21 cellular contexts compared by ENCODE assay signal in the genomic region with DNA sequence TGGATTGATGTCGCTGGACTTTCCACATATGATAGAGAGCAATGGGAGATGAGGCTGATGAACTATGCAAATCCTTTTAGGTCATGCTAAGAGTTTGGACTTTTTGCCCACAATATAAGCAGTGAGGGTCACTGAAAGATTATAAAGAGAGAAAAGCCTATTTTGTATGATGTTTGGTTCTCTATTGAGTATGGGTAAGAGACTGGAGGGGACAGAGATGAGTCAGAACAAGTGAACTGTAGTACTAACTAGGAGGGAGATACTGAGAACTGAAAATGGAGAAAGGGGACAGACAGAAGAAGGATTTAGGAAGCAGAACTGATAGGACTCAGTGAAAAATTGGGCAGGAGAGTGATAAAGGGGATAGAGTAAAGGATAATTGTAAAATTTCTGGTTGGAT. TPM values are rescaled to one million over a fixed set of nuclear protein-coding genes. Genes with fewer than 3 reads are reported as not detected.
DNase-seq lines count a peak whose midpoint lies in the region; ATAC-seq and FAIRE-seq lines count a peak whose summit lies in the region.
"Had no signal": no experiment of that assay in that cellular context is flagged by ENCODE, and none has a peak within 500 bp of the region (broad histone marks: within the 10 kb centered on the region; RNA-seq: fewer than 3 reads in every experiment).

No MANE protein-coding gene starts in this region.

- peaks cover 0 to 10% (median 0%) of the 10 kb centered on the region in 3 donors for H3K36me3 Mint-ChIP-seq in immature natural killer cell
- no peaks in the 10 kb centered on the region for H3K36me3 Mint-ChIP-seq in stimulated activated memory B cell treated with anti-CD40 and anti-IgM and Interleukin-4, amounts not matched to agents 10 μg/mL and 1 μg/mL and 100 μg/mL, for 72 hours
- H3K36me3 Mint-ChIP-seq: CD4-positive, CD25-positive, alpha-beta regulatory T cell had no signal

- FAIRE-seq in urothelium cell line (lab: Jason Lieb, UNC), result no peak
- FAIRE-seq: A549, GM19239, H54 had no signal

- peaks cover 0 to 2% (median 2%) of the 10 kb centered on the region in 3 donors for H3K27me3 Mint-ChIP-seq in immature natural killer cell (ENCODE audit: low read depth in 3 of 3)
- peaks cover 9% of the 10 kb centered on the region for H3K27me3 Mint-ChIP-seq in stimulated activated memory B cell treated with anti-CD40 and anti-IgM and Interleukin-4, amounts not matched to agents 10 μg/mL and 1 μg/mL and 100 μg/mL, for 72 hours

- peaks cover 82 to 95% of the 10 kb centered on the region in 2 donors for H3K4me1 Mint-ChIP-seq in immature natural killer cell
- no peaks in the 10 kb centered on the region for H3K4me1 Mint-ChIP-seq in stimulated activated memory B cell treated with anti-CD40 and anti-IgM and Interleukin-4, amounts not matched to agents 10 μg/mL and 1 μg/mL and 100 μg/mL, for 72 hours
- H3K4me1 Mint-ChIP-seq: CD4-positive, CD25-positive, alpha-beta regulatory T cell had no signal

- ATAC-seq in GM19351 (IDR thresholded peaks at IDR 0.05; ENCODE audit: unreplicated experiment) (peak; percentile 76), HG02884 (IDR thresholded peaks at IDR 0.05; ENCODE audit: unreplicated experiment) (peak; percentile 54), GM21423 (IDR thresholded peaks at IDR 0.05; ENCODE audit: unreplicated experiment) (no peak)
- peak; percentile 17 for ATAC-seq in stimulated activated memory B cell treated with anti-CD40 and anti-IgM and Interleukin-4, amounts not matched to agents 10 μg/mL and 1 μg/mL and 100 μg/mL, for 72 hours
- ATAC-seq: A549, Right ventricle myocardium inferior had no signal

- H3K27ac Mint-ChIP-seq in immature natural killer cell, result peak overlapping the region; percentile 3 to 66 (median 18)
- no peak overlapping the region for H3K27ac Mint-ChIP-seq in stimulated activated memory B cell treated with anti-CD40 and anti-IgM and Interleukin-4, amounts not matched to agents 10 μg/mL and 1 μg/mL and 100 μg/mL, for 72 hours
- H3K27ac Mint-ChIP-seq: CD4-positive, CD25-positive, alpha-beta regulatory T cell; HFFc6 had no signal

- H3K9me3 Mint-ChIP-seq in immature natural killer cell, result no peaks in the 10 kb centered on the region
- no peaks in the 10 kb centered on the region for H3K9me3 Mint-ChIP-seq in stimulated activated memory B cell treated with anti-CD40 and anti-IgM and Interleukin-4, amounts not matched to agents 10 μg/mL and 1 μg/mL and 100 μg/mL, for 72 hours
- H3K9me3 Mint-ChIP-seq: HFFc6 had no signal

- DNase-seq in immature natural killer cell (no peak), D341Med (ENCODE audit: low spot score) (no peak), urothelium cell line (ENCODE audit: low spot score) (no peak), AG08396 (ENCODE audit: low spot score) (no peak)
- DNase-seq: CD4-positive, CD25-positive, alpha-beta regulatory T cell; DMS 273 treated with DMSO at 0.1 percent for 48 hours; DND-41; HFFc6; Karpas-422; NCI-H1694; NCI-H2171; NCI-H524; NCI-H82 had no signal

- peak overlapping the region in 1 of 5 donors; percentile 22 for H3K4me3 Mint-ChIP-seq in immature natural killer cell
- no peak overlapping the region for H3K4me3 Mint-ChIP-seq in stimulated activated memory B cell treated with anti-CD40 and anti-IgM and Interleukin-4, amounts not matched to agents 10 μg/mL and 1 μg/mL and 100 μg/mL, for 72 hours
- H3K4me3 Mint-ChIP-seq: CD4-positive, CD25-positive, alpha-beta regulatory T cell; HFFc6 had no signal

RNA-seq across cellular contexts. Expression of gene C1orf21, which starts 9.3 kb away (rescaled TPM):
- 100 to 1,000 TPM; 119 to 149 (median 130) TPM for polyA plus RNA-seq in immature natural killer cell
